In the genomic region with DNA sequence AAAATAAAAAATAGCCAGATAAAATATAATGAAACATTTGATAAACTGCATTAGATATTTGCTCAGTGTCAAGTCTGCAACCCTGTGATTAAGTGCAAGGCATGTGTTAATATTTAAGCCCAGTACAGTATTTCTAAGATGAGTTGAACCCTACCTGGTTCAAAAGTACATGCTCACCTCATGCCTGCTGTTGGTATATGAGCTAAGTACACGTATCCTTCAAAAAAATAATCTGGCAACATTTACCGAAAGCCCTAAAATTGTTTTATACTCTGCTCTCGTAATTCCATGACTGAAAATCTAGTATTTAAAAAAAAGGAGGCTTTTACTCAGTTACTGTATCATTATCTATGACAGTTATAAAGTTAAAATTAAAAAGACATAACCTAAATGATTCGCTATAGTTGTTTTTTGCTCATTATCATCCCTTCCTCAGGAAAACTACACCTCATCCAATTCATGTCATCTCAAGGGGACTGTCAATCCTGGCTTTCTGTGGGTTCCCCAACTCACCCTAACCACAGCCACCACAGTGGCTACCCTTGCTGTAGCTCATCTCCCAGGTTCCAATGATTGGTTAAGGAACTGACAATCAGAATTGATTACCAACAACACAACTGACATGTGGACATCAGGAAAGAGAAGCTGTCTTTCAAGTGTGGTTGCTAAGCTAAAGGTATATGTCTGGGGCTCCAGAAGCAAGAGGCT, we compare ENCODE assay signal across 17 cellular contexts. TPM values are rescaled to one million over a fixed set of nuclear protein-coding genes. Genes with fewer than 3 reads are reported as not detected.
DNase-seq lines count a peak whose midpoint lies in the region; ATAC-seq and TF ChIP-seq lines count a peak whose summit lies in the region.
"Had no signal": no experiment of that assay in that cellular context is flagged by ENCODE, and none has a peak within 500 bp of the region (broad histone marks: within the 10 kb centered on the region; RNA-seq: fewer than 3 reads in every experiment).

No MANE protein-coding gene starts in this region.

- no peak overlapping the region for H3K9ac ChIP-seq in neural progenitor cell

- H3K27ac Mint-ChIP-seq in activated CD4-positive, alpha-beta T cell treated with anti-CD3 and anti-CD28 coated beads for 36 hours = no peak overlapping the region
- H3K27ac Mint-ChIP-seq in CD4-positive, alpha-beta memory T cell = peak overlapping the region in 5 of 7 donors; percentile 9 to 80 (median 30)
- H3K27ac Mint-ChIP-seq in activated T-helper 17 cell treated with anti-CD3 and anti-CD28 coated beads, Interleukin-2, amount 50 U/mL, for 72 hours = peak overlapping the region; percentile 17
- peak overlapping the region in 8 of 10 donors; percentile 10 to 81 (median 51) for H3K27ac Mint-ChIP-seq in naive thymus-derived CD8-positive, alpha-beta T cell
- no peak overlapping the region for H3K27ac Mint-ChIP-seq in neural progenitor cell
- H3K27ac Mint-ChIP-seq: nephron had no signal

- H3K27me3 Mint-ChIP-seq in activated CD4-positive, alpha-beta T cell treated with anti-CD3 and anti-CD28 coated beads for 36 hours = no peaks in the 10 kb centered on the region
- no peaks in the 10 kb centered on the region for H3K27me3 Mint-ChIP-seq in CD4-positive, alpha-beta memory T cell
- H3K27me3 Mint-ChIP-seq in activated T-helper 17 cell treated with anti-CD3 and anti-CD28 coated beads, Interleukin-2, amount 50 U/mL, for 72 hours = no peaks in the 10 kb centered on the region
- H3K27me3 Mint-ChIP-seq in naive thymus-derived CD8-positive, alpha-beta T cell = no peaks in the 10 kb centered on the region
- H3K27me3 Mint-ChIP-seq in neural progenitor cell (ENCODE audit: insufficient read depth, low read depth) = no peaks in the 10 kb centered on the region

- no peak overlapping the region for H3K4me3 Mint-ChIP-seq in activated CD4-positive, alpha-beta T cell treated with anti-CD3 and anti-CD28 coated beads for 36 hours
- peak overlapping the region in 3 of 8 donors; percentile 10 to 26 (median 12) for H3K4me3 Mint-ChIP-seq in CD4-positive, alpha-beta memory T cell
- H3K4me3 Mint-ChIP-seq in activated T-helper 17 cell treated with anti-CD3 and anti-CD28 coated beads, Interleukin-2, amount 50 U/mL, for 72 hours = peak overlapping the region; percentile 9
- H3K4me3 Mint-ChIP-seq in naive thymus-derived CD8-positive, alpha-beta T cell = peak overlapping the region in 1 of 10 donors; percentile 3
- H3K4me3 Mint-ChIP-seq in neural progenitor cell = no peak overlapping the region
- H3K4me3 Mint-ChIP-seq: nephron had no signal

- no peak overlapping the region for H2AFZ ChIP-seq in neural progenitor cell (replicated peaks)

- BruUV-seq in A673 (replicated peaks; lab: Mats Ljungman, UMichigan) = no TSS peak

- H3K4me2 ChIP-seq in neural progenitor cell = no peak overlapping the region

- DNase-seq in activated CD4-positive, alpha-beta T cell treated with anti-CD3 and anti-CD28 coated beads for 36 hours = peak; percentile 50
- DNase-seq in activated CD4-positive, alpha-beta T cell treated with anti-CD3 and anti-CD28 coated beads for 1 hour = no peak
- no peak for DNase-seq in CD4-positive, alpha-beta memory T cell
- DNase-seq in naive thymus-derived CD8-positive, alpha-beta T cell = no peak
- no peak for DNase-seq in neural progenitor cell (ENCODE audit: low spot score)
- no peak for DNase-seq in central memory CD4-positive, alpha-beta T cell
- no peak for DNase-seq in A673 (ENCODE audit: low spot score)
- DNase-seq: 8988T; activated CD4-positive, CD25-positive, alpha-beta regulatory T cell treated with anti-CD3 and anti-CD28 coated beads, Interleukin-2, amount 50 U/mL, for 72 hours; activated CD8-positive, alpha-beta memory T cell treated with anti-CD3 and anti-CD28 coated beads, Interleukin-2, amount 50 U/mL, for 48 hours; activated naive CD4-positive, alpha-beta T cell treated with Interleukin-2 at 50 U/mL for 16 hours; left colon; NCI-H1436 treated with DMSO at 0.1 percent for 48 hours; NCI-H526 treated with DMSO at 0.1 percent for 48 hours; T1000 had no signal

- no peaks in the 10 kb centered on the region for H3K36me3 ChIP-seq in CD4-positive, alpha-beta memory T cell (ENCODE audit: insufficient read depth, low read length)
- H3K36me3 ChIP-seq in neural progenitor cell (no peaks in the 10 kb centered on the region), A673 (ENCODE audit: insufficient read depth, low read length, poor library complexity, severe bottlenecking) (no peaks in the 10 kb centered on the region)

- H3K27ac ChIP-seq in CD4-positive, alpha-beta memory T cell (ENCODE audit: low read depth, low read length) = no peak overlapping the region
- no peak overlapping the region for H3K27ac ChIP-seq in neural progenitor cell
- H3K27ac ChIP-seq in A673 (ENCODE audit: low read depth, low read length, poor library complexity, severe bottlenecking) = no peak overlapping the region

- no peak for TF ChIP-seq CTCF in neural progenitor cell (IDR thresholded peaks at IDR 0.05)
- no peak for TF ChIP-seq CTCF in A673 (conservative IDR thresholded peaks at IDR 0.05; ENCODE audit: low read depth, low read length)

- H3F3A ChIP-seq in neural progenitor cell (ENCODE audit: low read depth) = peaks cover 4% of the 10 kb centered on the region

- peaks cover 44% of the 10 kb centered on the region for H4K20me1 ChIP-seq in neural progenitor cell (ENCODE audit: low read depth)

- H3K9me3 Mint-ChIP-seq in activated CD4-positive, alpha-beta T cell treated with anti-CD3 and anti-CD28 coated beads for 36 hours (ENCODE audit: low read depth) = no peaks in the 10 kb centered on the region
- H3K9me3 Mint-ChIP-seq in CD4-positive, alpha-beta memory T cell = no peaks in the 10 kb centered on the region
- H3K9me3 Mint-ChIP-seq in activated T-helper 17 cell treated with anti-CD3 and anti-CD28 coated beads, Interleukin-2, amount 50 U/mL, for 72 hours = no peaks in the 10 kb centered on the region
- H3K9me3 Mint-ChIP-seq in naive thymus-derived CD8-positive, alpha-beta T cell = no peaks in the 10 kb centered on the region
- peaks cover 2% of the 10 kb centered on the region for H3K9me3 Mint-ChIP-seq in neural progenitor cell
- H3K9me3 Mint-ChIP-seq: nephron had no signal

- no peaks in the 10 kb centered on the region for H3K9me3 ChIP-seq in CD4-positive, alpha-beta memory T cell (ENCODE audit: control insufficient read depth in 1 of 2, low read length in 2 of 2)
- H3K9me3 ChIP-seq in neural progenitor cell (ENCODE audit: low read depth) (no peaks in the 10 kb centered on the region), A673 (ENCODE audit: low read depth, low read length, poor library complexity, severe bottlenecking) (no peaks in the 10 kb centered on the region)

- peaks cover 100% of the 10 kb centered on the region for H3K79me2 ChIP-seq in neural progenitor cell (ENCODE audit: low read depth)

- no peaks in the 10 kb centered on the region for H3K27me3 ChIP-seq in CD4-positive, alpha-beta memory T cell (ENCODE audit: insufficient read depth, low read length)
- H3K27me3 ChIP-seq in neural progenitor cell = no peaks in the 10 kb centered on the region
- H3K27me3 ChIP-seq in A673 (replicated peaks; ENCODE audit: insufficient read depth, low read depth, low read length, poor library complexity) = no peaks in the 10 kb centered on the region

- ATAC-seq in activated CD4-positive, alpha-beta T cell treated with anti-CD3 and anti-CD28 coated beads for 36 hours = peak; percentile 34
- ATAC-seq in activated T-helper 17 cell treated with anti-CD3 and anti-CD28 coated beads, Interleukin-2, amount 50 U/mL, for 72 hours (replicated peaks) = peak; percentile 70
- no peak for ATAC-seq in naive thymus-derived CD8-positive, alpha-beta T cell
- ATAC-seq: left colon had no signal

- H3K4me3 ChIP-seq in CD4-positive, alpha-beta memory T cell (ENCODE audit: low read length in 2 of 2) = no peak overlapping the region
- H3K4me3 ChIP-seq in neural progenitor cell (no peak overlapping the region), A673 (ENCODE audit: low read depth, low read length, poor library complexity, severe bottlenecking) (no peak overlapping the region)

- peaks cover 88% of the 10 kb centered on the region for H3K4me1 ChIP-seq in CD4-positive, alpha-beta memory T cell (ENCODE audit: insufficient read depth, low read length)
- no peaks in the 10 kb centered on the region for H3K4me1 ChIP-seq in neural progenitor cell
- peaks cover 20% of the 10 kb centered on the region for H3K4me1 ChIP-seq in A673 (ENCODE audit: insufficient read depth, low read length, poor library complexity, severe bottlenecking)

- peaks cover 3% of the 10 kb centered on the region for H3K36me3 Mint-ChIP-seq in activated CD4-positive, alpha-beta T cell treated with anti-CD3 and anti-CD28 coated beads for 36 hours (ENCODE audit: low read depth)
- H3K36me3 Mint-ChIP-seq in CD4-positive, alpha-beta memory T cell = no peaks in the 10 kb centered on the region
- peaks cover under 1% of the 10 kb centered on the region for H3K36me3 Mint-ChIP-seq in activated T-helper 17 cell treated with anti-CD3 and anti-CD28 coated beads, Interleukin-2, amount 50 U/mL, for 72 hours (ENCODE audit: low read depth)
- H3K36me3 Mint-ChIP-seq in naive thymus-derived CD8-positive, alpha-beta T cell = peaks cover 0 to under 1% (median 0%) of the 10 kb centered on the region in 3 donors
- peaks cover 10% of the 10 kb centered on the region for H3K36me3 Mint-ChIP-seq in neural progenitor cell

- peaks cover 79% of the 10 kb centered on the region for H3K4me1 Mint-ChIP-seq in activated CD4-positive, alpha-beta T cell treated with anti-CD3 and anti-CD28 coated beads for 36 hours
- H3K4me1 Mint-ChIP-seq in CD4-positive, alpha-beta memory T cell = peaks cover 54 to 86% (median 70%) of the 10 kb centered on the region in 4 donors
- H3K4me1 Mint-ChIP-seq in activated T-helper 17 cell treated with anti-CD3 and anti-CD28 coated beads, Interleukin-2, amount 50 U/mL, for 72 hours = peaks cover 44% of the 10 kb centered on the region
- peaks cover 25 to 82% (median 65%) of the 10 kb centered on the region in 4 donors for H3K4me1 Mint-ChIP-seq in naive thymus-derived CD8-positive, alpha-beta T cell
- peaks cover 2% of the 10 kb centered on the region for H3K4me1 Mint-ChIP-seq in neural progenitor cell

- CTCF ChIA-PET in activated CD4-positive, alpha-beta T cell treated with anti-CD3 and anti-CD28 coated beads for 36 hours (lab: Charles Lee) = interaction anchor here (0.8 to 1.0 kb wide), 4 partner anchors 9 to 177 kb away, joined by 4 read pairs; no protein-coding TSS in a partner anchor
- CTCF ChIA-PET in CD4-positive, alpha-beta memory T cell (lab: Charles Lee; ENCODE audit: partially characterized antibody) = interaction anchor here (1.0 kb wide), 1 partner anchor 9 kb away, joined by 3 read pairs; no protein-coding TSS in a partner anchor
- CTCF ChIA-PET in A673 (lab: Charles Lee) = interaction anchor here (0.6 kb wide), 1 partner anchor 13 kb away, joined by 3 read pairs; no protein-coding TSS in a partner anchor

- POLR2A ChIA-PET in activated CD4-positive, alpha-beta T cell treated with anti-CD3 and anti-CD28 coated beads for 36 hours (lab: Charles Lee) = interaction anchor here (0.6 to 1.2 kb wide), 3 partner anchors 9 to 64 kb away, joined by 3 to 5 read pairs (median 5); no protein-coding TSS in a partner anchor
- POLR2A ChIA-PET in CD4-positive, alpha-beta memory T cell (lab: Charles Lee; ENCODE audit: partially characterized antibody) = interaction anchor here (0.6 to 1.1 kb wide), 2 partner anchors 9 to 64 kb away, joined by 3 to 4 read pairs; no protein-coding TSS in a partner anchor
- POLR2A ChIA-PET in naive thymus-derived CD8-positive, alpha-beta T cell (lab: Charles Lee) = no interaction called here
- POLR2A ChIA-PET in A673 (lab: Charles Lee; ENCODE audit: low non-redundant PET) = no interaction called here

- intact Hi-C loops in activated CD4-positive, alpha-beta T cell treated with anti-CD3 and anti-CD28 coated beads for 36 hours (cut with DNase I, micrococcal nuclease) = loop anchor here in 1 of 2 experiments (10.0 kb wide), 1 partner anchor 1325 kb away; a partner anchor contains a TSS
- intact Hi-C loops in CD4-positive, alpha-beta memory T cell (cut with micrococcal nuclease) = loop anchor here (5.0 kb wide), 1 partner anchor 43 kb away; no protein-coding TSS in a partner anchor
- intact Hi-C loops in A673 (cut with micrococcal nuclease; ENCODE audit: unreplicated experiment) = no loop called here

RNA-seq across cellular contexts. Expression of a gene that starts 10.6 kb away (rescaled TPM):
- 10 to 100 TPM; 71.8 to 83.7 TPM for total RNA-seq in activated CD4-positive, alpha-beta T cell treated with anti-CD3 and anti-CD28 coated beads for 36 hours
- total RNA-seq in CD4-positive, alpha-beta memory T cell = 100 to 1,000 TPM; 138 to 152 TPM
- 10 to 100 TPM; 19.2 to 53.6 TPM for polyA plus RNA-seq in CD4-positive, alpha-beta memory T cell
- total RNA-seq in activated T-helper 17 cell treated with anti-CD3 and anti-CD28 coated beads, Interleukin-2, amount 50 U/mL, for 72 hours = 10 to 100 TPM; 54.5 to 64.0 TPM
- 100 to 1,000 TPM; 150 to 159 TPM for total RNA-seq in naive thymus-derived CD8-positive, alpha-beta T cell
- polyA plus RNA-seq in naive thymus-derived CD8-positive, alpha-beta T cell = 10 to 100 TPM; 27.3 to 53.7 (median 34.3) TPM
- total RNA-seq in neural progenitor cell (ENCODE audit: low replicate concordance) (26.4 and 31.1 TPM in 2 replicates), A673 (2021) (79.1 and 86.8 TPM in 2 replicates)

Comparison
In these comparisons a context has a peak if more than half of its experiments do, and no peak if none do; other contexts are left out.
1. ATAC-seq: peak in activated CD4-positive, alpha-beta T cell treated with anti-CD3 and anti-CD28 coated beads for 36 hours (single experiment) and activated T-helper 17 cell treated with anti-CD3 and anti-CD28 coated beads, Interleukin-2, amount 50 U/mL, for 72 hours (single experiment); none in naive thymus-derived CD8-positive, alpha-beta T cell (0 of 2).
2. H3K27ac Mint-ChIP-seq: peak in CD4-positive, alpha-beta memory T cell (5 of 7), activated T-helper 17 cell treated with anti-CD3 and anti-CD28 coated beads, Interleukin-2, amount 50 U/mL, for 72 hours (single experiment) and naive thymus-derived CD8-positive, alpha-beta T cell (8 of 10); none in activated CD4-positive, alpha-beta T cell treated with anti-CD3 and anti-CD28 coated beads for 36 hours (single experiment) and neural progenitor cell (single experiment).
3. POLR2A ChIA-PET loops: an anchor here in activated CD4-positive, alpha-beta T cell treated with anti-CD3 and anti-CD28 coated beads for 36 hours (0.6 to 1.2 kb wide) and CD4-positive, alpha-beta memory T cell (0.6 to 1.1 kb wide); none called in naive thymus-derived CD8-positive, alpha-beta T cell and A673.